In the genomic region with DNA sequence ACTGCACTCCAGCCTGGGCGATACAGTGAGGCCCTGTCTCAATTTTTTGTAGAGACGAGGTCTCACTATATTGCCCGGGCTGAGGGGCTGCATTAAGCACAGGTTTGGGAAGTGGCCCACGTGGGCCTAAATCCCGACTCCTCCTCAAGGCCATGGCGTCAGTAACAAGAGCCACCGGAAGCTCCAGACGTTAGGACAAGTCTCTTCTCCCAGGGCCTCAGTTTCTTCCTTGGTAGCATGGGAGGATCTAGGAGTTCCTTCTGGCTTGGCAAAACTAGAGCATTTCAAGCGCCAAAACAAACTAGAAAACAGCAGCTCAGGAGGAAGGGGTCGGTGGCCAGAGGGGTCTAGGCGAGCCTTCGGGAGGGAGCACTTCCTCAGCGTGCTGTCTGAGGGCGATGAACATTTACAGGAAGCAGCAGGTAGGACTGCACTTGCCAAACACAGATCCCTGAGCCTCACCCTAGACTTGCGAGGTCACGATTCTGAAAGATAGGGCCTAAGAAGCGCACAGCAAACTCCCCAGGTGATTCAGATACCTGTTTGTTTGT, we compare ENCODE assay signal across 8 cellular contexts. TPM values are rescaled to one million over a fixed set of nuclear protein-coding genes. Genes with fewer than 3 reads are reported as not detected.
DNase-seq lines count a peak whose midpoint lies in the region; ATAC-seq and TF ChIP-seq lines count a peak whose summit lies in the region.

No MANE protein-coding gene starts in this region.

- no peaks in the 10 kb centered on the region for H3K9me3 ChIP-seq in Caco-2
- H3K9me3 ChIP-seq in NT2/D1 (ENCODE audit: insufficient read depth, low read length) = no peaks in the 10 kb centered on the region

- no peaks in the 10 kb centered on the region; the same call in 1 of the 2 replicates for H3K36me3 ChIP-seq in Caco-2 (ENCODE audit: control insufficient read depth, insufficient read depth, low read length)
- peaks cover 93% of the 10 kb centered on the region for H3K36me3 ChIP-seq in NT2/D1 (ENCODE audit: insufficient read depth, insufficient read length, low read length)

- in situ Hi-C loops in ACHN (cut with HindIII; ENCODE audit: low pct_ligation_motif_present, low pct_unique_long_range_greater_than_20kb, low sequenced_read_pairs) = no loop called here

- H3K4me3 ChIP-seq in Caco-2 (ENCODE audit: low read depth, low read length) (peak overlapping the region; percentile 66), NT2/D1 (ENCODE audit: insufficient read length, low read depth) (peak overlapping the region; percentile 66), dorsolateral prefrontal cortex (peak overlapping the region; percentile 47 to 99 (median 93))

- DNase-seq in Caco-2 = no peak
- no peak for DNase-seq in NT2/D1 (ENCODE audit: low read depth, low spot score)
- no peak for DNase-seq in dorsolateral prefrontal cortex
- DNase-seq in naive thymus-derived CD8-positive, alpha-beta T cell = no peak
- no peak for DNase-seq in ACHN
- DNase-seq in NCI-H1436 (lab: John Stamatoyannopoulos, UW) = no peak

- H3K27me3 ChIP-seq in Caco-2 (replicated peaks; ENCODE audit: control insufficient read depth, insufficient read depth, low read length) = no peaks in the 10 kb centered on the region
- no peaks in the 10 kb centered on the region for H3K27me3 ChIP-seq in NT2/D1 (ENCODE audit: insufficient read depth, insufficient read length)
- no peaks in the 10 kb centered on the region for H3K27me3 ChIP-seq in dorsolateral prefrontal cortex

- H3K4me1 Mint-ChIP-seq in Caco-2 (ENCODE audit: low read depth, unreplicated experiment) = peaks cover 6% of the 10 kb centered on the region
- H3K4me1 Mint-ChIP-seq in naive thymus-derived CD8-positive, alpha-beta T cell = peaks cover 15 to 62% (median 41%) of the 10 kb centered on the region in 4 donors

- no peaks in the 10 kb centered on the region for H3K27me3 Mint-ChIP-seq in Caco-2 (ENCODE audit: insufficient read depth, unreplicated experiment)
- no peaks in the 10 kb centered on the region for H3K27me3 Mint-ChIP-seq in naive thymus-derived CD8-positive, alpha-beta T cell

- CTCF ChIA-PET in Caco-2 (lab: Charles Lee) = interaction anchor here (0.6 to 1.4 kb wide), 4 partner anchors 8 to 110 kb away, joined by 3 to 18 read pairs (median 3); partner anchors contain the start of gene MAP2K1

- H3K27ac ChIP-seq in dorsolateral prefrontal cortex = peak overlapping the region in 57 of 59 donors; percentile 43 to 96 (median 85)

- ATAC-seq in GM21717 (IDR thresholded peaks at IDR 0.05; ENCODE audit: unreplicated experiment) = peak; percentile 11
- ATAC-seq in naive thymus-derived CD8-positive, alpha-beta T cell = peak; percentile 51 to 52
- no peak for ATAC-seq in GM19035 (IDR thresholded peaks at IDR 0.05; ENCODE audit: unreplicated experiment)

- intact Hi-C loops in Caco-2 (cut with micrococcal nuclease; ENCODE audit: unreplicated experiment) = loop anchor here (2.0 to 5.0 kb wide), 3 partner anchors 95 to 140 kb away; partner anchors contain the start of genes MAP2K1 and TIPIN
- intact Hi-C loops in dorsolateral prefrontal cortex (cut with DNase I) = loop anchor here (1.0 to 10.0 kb wide), 3 partner anchors 111 to 972 kb away; partner anchors contain the start of genes MAP2K1 (in 2 of the 2) and DIS3L (in 1 of the 2)

- H3K4me3 Mint-ChIP-seq in Caco-2 (ENCODE audit: unreplicated experiment) = peak overlapping the region; percentile 92
- H3K4me3 Mint-ChIP-seq in naive thymus-derived CD8-positive, alpha-beta T cell = peak overlapping the region; percentile 93 to 98 (median 96)

- POLR2A ChIA-PET in Caco-2 (lab: Charles Lee) = interaction anchor here (0.6 to 2.5 kb wide), 4 partner anchors 8 to 966 kb away, joined by 4 to 10 read pairs (median 6); partner anchors contain the start of genes MAP2K1 and ZWILCH
- POLR2A ChIA-PET in naive thymus-derived CD8-positive, alpha-beta T cell (lab: Charles Lee) = interaction anchor here (0.5 to 3.7 kb wide), 6 partner anchors 11 to 1050 kb away, joined by 3 to 56 read pairs (median 6); partner anchors contain the start of gene MAP2K1

- TF ChIP-seq CTCF in Caco-2 (IDR thresholded peaks at IDR 0.05; ENCODE audit: insufficient read depth in 1 of 2, low read depth in 1 of 2, low read length in 1 of 2, severe bottlenecking in 1 of 2, unreplicated experiment in 1 of 2) (no peak), dorsolateral prefrontal cortex (IDR thresholded peaks at IDR 0.05 in 54 of 56, conservative IDR thresholded peaks at IDR 0.05 in 2 of 56; ENCODE audit: low read depth in 1 of 56, partially characterized antibody in 56 of 56) (no peak)

- H3K9ac ChIP-seq in NT2/D1 (ENCODE audit: insufficient read length, low read depth) = peak overlapping the region; percentile 86

- peak overlapping the region; percentile 93 for H3K27ac Mint-ChIP-seq in Caco-2 (ENCODE audit: unreplicated experiment)
- peak overlapping the region; percentile 94 to 99 (median 98) for H3K27ac Mint-ChIP-seq in naive thymus-derived CD8-positive, alpha-beta T cell

- H3K4me1 ChIP-seq in Caco-2 (peaks cover 4% of the 10 kb centered on the region; the same call in 1 of the 2 replicates), NT2/D1 (ENCODE audit: insufficient read depth, insufficient read length) (peaks cover 5% of the 10 kb centered on the region)

- no peaks in the 10 kb centered on the region for H3K9me3 Mint-ChIP-seq in Caco-2 (ENCODE audit: unreplicated experiment)
- no peaks in the 10 kb centered on the region for H3K9me3 Mint-ChIP-seq in naive thymus-derived CD8-positive, alpha-beta T cell

- H3K36me3 Mint-ChIP-seq in Caco-2 (ENCODE audit: insufficient read depth, unreplicated experiment) = peaks cover 92% of the 10 kb centered on the region
- peaks cover 8 to 78% (median 34%) of the 10 kb centered on the region in 3 donors for H3K36me3 Mint-ChIP-seq in naive thymus-derived CD8-positive, alpha-beta T cell

- BruUV-seq in Caco-2 (replicated peaks; lab: Mats Ljungman, UMichigan) = no TSS peak

RNA-seq across cellular contexts. Expression of gene SNAPC5, which starts 0.5 kb away (rescaled TPM):
- 28.1 and 31.4 TPM in 2 replicates for total RNA-seq in Caco-2 (2022)
- total RNA-seq in dorsolateral prefrontal cortex = 10 to 100 TPM; 18.3 to 49.0 (median 32.9) TPM
- 10 to 100 TPM; 42.0 to 49.3 TPM for total RNA-seq in naive thymus-derived CD8-positive, alpha-beta T cell
- 10 to 100 TPM; 60.4 to 76.0 (median 69.6) TPM for polyA plus RNA-seq in naive thymus-derived CD8-positive, alpha-beta T cell

RNA-seq across cellular contexts. Expression of gene RPL4, which starts 7.6 kb away (rescaled TPM):
- total RNA-seq in Caco-2 (2022) (3,043 and 3,102 TPM in 2 replicates), dorsolateral prefrontal cortex (1,000 to 10,000 TPM in 1 of 120 experiments, 100 to 1,000 TPM in 119; 527 to 1,058 (median 732) TPM)
- 1,000 to 10,000 TPM; 3,846 to 3,880 TPM for total RNA-seq in naive thymus-derived CD8-positive, alpha-beta T cell
- polyA plus RNA-seq in naive thymus-derived CD8-positive, alpha-beta T cell = 1,000 to 10,000 TPM; 1,518 to 1,766 (median 1,686) TPM

RNA-seq across cellular contexts. Expression of gene ZWILCH, which starts 8.1 kb away (rescaled TPM):
- total RNA-seq in Caco-2 (2022) (21.6 and 28.1 TPM in 2 replicates), dorsolateral prefrontal cortex (10 to 100 TPM in 15 of 120 experiments, 1 to 10 TPM in 105; 3.0 to 12.5 (median 6.8) TPM)
- total RNA-seq in naive thymus-derived CD8-positive, alpha-beta T cell = 10 to 100 TPM in 1 of 2 experiments, 1 to 10 TPM in 1; 7.2 to 12.8 TPM
- 1 to 10 TPM; 5.9 to 6.7 (median 6.4) TPM for polyA plus RNA-seq in naive thymus-derived CD8-positive, alpha-beta T cell
